Comparison of ENCODE assay signal across 1 cellular context in the genomic region with DNA sequence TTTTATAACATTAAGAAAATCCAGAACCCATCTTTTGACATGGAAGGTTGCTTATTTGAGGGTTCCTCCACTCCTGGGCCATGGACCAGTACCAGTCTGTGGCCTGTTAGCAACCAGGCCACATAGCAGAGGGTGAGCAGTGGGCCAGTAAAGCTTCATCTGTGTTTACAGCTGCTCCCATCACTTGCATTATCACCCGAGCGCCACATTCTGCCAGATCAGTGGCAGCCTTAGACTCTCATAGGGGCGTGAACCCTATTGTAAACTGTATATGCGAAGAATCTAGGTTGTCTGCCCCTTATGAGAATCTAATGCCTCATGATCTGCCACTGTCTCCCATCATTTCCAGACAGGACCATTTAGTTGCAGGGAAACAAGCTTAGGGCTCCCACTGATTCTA.
TF ChIP-seq lines count a peak whose summit lies in the region.

No MANE protein-coding gene starts in this region.

TF ChIP-seq in WTC11, 78 proteins besides CTCF, POLR2A, EP300 and RAD21 (continued from another document):
- TF ChIP-seq, protein P1, sequence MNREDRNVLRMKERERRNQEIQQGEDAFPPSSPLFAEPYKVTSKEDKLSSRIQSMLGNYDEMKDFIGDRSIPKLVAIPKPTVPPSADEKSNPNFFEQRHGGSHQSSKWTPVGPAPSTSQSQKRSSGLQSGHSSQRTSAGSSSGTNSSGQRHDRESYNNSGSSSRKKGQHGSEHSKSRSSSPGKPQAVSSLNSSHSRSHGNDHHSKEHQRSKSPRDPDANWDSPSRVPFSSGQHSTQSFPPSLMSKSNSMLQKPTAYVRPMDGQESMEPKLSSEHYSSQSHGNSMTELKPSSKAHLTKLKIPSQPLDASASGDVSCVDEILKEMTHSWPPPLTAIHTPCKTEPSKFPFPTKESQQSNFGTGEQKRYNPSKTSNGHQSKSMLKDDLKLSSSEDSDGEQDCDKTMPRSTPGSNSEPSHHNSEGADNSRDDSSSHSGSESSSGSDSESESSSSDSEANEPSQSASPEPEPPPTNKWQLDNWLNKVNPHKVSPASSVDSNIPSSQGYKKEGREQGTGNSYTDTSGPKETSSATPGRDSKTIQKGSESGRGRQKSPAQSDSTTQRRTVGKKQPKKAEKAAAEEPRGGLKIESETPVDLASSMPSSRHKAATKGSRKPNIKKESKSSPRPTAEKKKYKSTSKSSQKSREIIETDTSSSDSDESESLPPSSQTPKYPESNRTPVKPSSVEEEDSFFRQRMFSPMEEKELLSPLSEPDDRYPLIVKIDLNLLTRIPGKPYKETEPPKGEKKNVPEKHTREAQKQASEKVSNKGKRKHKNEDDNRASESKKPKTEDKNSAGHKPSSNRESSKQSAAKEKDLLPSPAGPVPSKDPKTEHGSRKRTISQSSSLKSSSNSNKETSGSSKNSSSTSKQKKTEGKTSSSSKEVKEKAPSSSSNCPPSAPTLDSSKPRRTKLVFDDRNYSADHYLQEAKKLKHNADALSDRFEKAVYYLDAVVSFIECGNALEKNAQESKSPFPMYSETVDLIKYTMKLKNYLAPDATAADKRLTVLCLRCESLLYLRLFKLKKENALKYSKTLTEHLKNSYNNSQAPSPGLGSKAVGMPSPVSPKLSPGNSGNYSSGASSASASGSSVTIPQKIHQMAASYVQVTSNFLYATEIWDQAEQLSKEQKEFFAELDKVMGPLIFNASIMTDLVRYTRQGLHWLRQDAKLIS (CRISPR knock-in tag; IDR thresholded peaks at IDR 0.05; ENCODE audit: borderline replicate concordance): no peak
- no peak for TF ChIP-seq IRF2 (CRISPR knock-in tag; IDR thresholded peaks at IDR 0.05; ENCODE audit: borderline replicate concordance, low read depth)
- TF ChIP-seq, protein P2, sequence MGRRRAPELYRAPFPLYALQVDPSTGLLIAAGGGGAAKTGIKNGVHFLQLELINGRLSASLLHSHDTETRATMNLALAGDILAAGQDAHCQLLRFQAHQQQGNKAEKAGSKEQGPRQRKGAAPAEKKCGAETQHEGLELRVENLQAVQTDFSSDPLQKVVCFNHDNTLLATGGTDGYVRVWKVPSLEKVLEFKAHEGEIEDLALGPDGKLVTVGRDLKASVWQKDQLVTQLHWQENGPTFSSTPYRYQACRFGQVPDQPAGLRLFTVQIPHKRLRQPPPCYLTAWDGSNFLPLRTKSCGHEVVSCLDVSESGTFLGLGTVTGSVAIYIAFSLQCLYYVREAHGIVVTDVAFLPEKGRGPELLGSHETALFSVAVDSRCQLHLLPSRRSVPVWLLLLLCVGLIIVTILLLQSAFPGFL (CRISPR knock-in tag; IDR thresholded peaks at IDR 0.05; ENCODE audit: borderline replicate concordance): no peak
TF ChIP-seq in WTC11: peak in this region for 0.
